ENCODE assay signal across 16 cellular contexts in the genomic region with DNA sequence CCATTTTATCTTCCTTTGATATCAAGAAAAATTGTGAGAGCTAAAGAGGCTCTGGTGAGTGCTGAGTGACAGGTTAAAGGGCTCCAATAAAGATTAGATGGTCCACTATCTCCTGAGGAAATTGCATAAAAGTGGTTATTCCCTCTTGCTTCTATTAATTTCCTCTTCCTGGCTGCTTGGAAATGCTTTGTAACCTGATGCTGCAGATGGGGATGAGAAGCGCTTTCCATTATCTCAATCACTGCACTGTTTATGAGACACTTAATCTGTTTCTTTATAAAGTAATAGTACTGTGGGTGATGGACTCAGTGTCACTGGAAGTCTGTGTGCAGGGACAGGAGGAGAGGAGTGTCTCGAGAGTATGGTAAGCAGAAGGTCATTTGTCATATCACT.
"Had no signal": no experiment of that assay in that cellular context is flagged by ENCODE, and none has a peak within 500 bp of the region (broad histone marks: within the 10 kb centered on the region; RNA-seq: fewer than 3 reads in every experiment).

No MANE protein-coding gene starts in this region.

- H3K27me3 ChIP-seq: gastrocnemius medialis, upper lobe of right lung had no signal

- H3K4me1 ChIP-seq: upper lobe of right lung had no signal

- H3K9me3 ChIP-seq: gastrocnemius medialis, upper lobe of right lung had no signal

- H3K27ac ChIP-seq: gastrocnemius medialis, upper lobe of right lung had no signal

- H3K4me3 ChIP-seq: gastrocnemius medialis, upper lobe of right lung had no signal

- ATAC-seq: activated CD8-positive, alpha-beta memory T cell treated with anti-CD3 and anti-CD28 coated beads, Interleukin-2, amount 10 ng/mL, durations not matched to agents 7 days and 5 days; activated T-helper 17 cell treated with anti-CD3 and anti-CD28 coated beads, Interleukin-2, amount 50 U/mL, for 72 hours; upper lobe of right lung had no signal

- H3K36me3 ChIP-seq: gastrocnemius medialis, upper lobe of right lung had no signal

- DNase-seq: activated CD4-positive, alpha-beta memory T cell treated with anti-CD3 and anti-CD28 coated beads, Interleukin-2, amount 10 ng/mL, durations not matched to agents 7 days and 5 days; activated CD4-positive, alpha-beta T cell treated with anti-CD3 and anti-CD28 coated beads for 4 hours; activated CD8-positive, alpha-beta memory T cell treated with anti-CD3 and anti-CD28 coated beads, Interleukin-2, amount 10 ng/mL, durations not matched to agents 7 days and 5 days; activated naive CD4-positive, alpha-beta T cell; activated naive CD8-positive, alpha-beta T cell treated with anti-CD3 and anti-CD28 coated beads for 36 hours; amniotic stem cell; effector CD4-positive, alpha-beta T cell; gastrocnemius medialis; head of caudate nucleus; nephron progenitor cell; stimulated activated CD4-positive, alpha-beta T cell treated with anti-CD3 and anti-CD28 coated beads, Interleukin-12 subunit alpha, Interleukin-12 subunit beta, amount 100 ng/mL, for 4 hours; stimulated activated CD4-positive, alpha-beta T cell treated with anti-CD3 and anti-CD28 coated beads, Interleukin-1b, Interleukin-23, amount 100 ng/mL, for 48 hours; stimulated activated CD8-positive, alpha-beta memory T cell treated with anti-CD3 and anti-CD28 coated beads, Interleukin-4, amount 100 ng/mL, for 48 hours; stimulated activated naive CD4-positive, alpha-beta T cell; upper lobe of right lung had no signal
